In the genomic region with DNA sequence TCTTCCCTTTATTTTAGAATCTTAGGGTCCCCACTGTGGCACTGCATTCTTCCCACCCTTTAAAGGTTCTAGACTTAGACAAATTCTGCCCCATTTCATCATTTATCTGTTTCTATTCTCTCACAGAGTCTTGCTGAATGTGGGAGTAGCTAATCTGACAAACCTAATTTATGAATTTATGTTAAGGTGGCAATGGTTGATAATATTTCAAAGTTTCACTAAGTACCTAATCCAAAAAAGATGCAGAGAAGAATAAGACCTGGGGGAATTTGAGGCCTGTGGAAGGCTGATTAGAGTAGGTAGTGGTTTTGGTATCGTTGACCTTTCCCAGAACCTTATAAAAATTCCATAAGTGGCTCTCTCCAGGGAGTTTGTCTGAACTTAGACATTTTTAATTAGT, we compare ENCODE assay signal across 2 cellular contexts.
TF ChIP-seq lines count a peak whose summit lies in the region.

No MANE protein-coding gene starts in this region.

TF ChIP-seq in HEK293, 187 proteins besides CTCF, POLR2A, EP300 and RAD21:
- TF ChIP-seq ZNF311 (tag by site-specific recombination; IDR thresholded peaks at IDR 0.05; ENCODE audit: borderline replicate concordance), result no peak
- TF ChIP-seq, protein P1, sequence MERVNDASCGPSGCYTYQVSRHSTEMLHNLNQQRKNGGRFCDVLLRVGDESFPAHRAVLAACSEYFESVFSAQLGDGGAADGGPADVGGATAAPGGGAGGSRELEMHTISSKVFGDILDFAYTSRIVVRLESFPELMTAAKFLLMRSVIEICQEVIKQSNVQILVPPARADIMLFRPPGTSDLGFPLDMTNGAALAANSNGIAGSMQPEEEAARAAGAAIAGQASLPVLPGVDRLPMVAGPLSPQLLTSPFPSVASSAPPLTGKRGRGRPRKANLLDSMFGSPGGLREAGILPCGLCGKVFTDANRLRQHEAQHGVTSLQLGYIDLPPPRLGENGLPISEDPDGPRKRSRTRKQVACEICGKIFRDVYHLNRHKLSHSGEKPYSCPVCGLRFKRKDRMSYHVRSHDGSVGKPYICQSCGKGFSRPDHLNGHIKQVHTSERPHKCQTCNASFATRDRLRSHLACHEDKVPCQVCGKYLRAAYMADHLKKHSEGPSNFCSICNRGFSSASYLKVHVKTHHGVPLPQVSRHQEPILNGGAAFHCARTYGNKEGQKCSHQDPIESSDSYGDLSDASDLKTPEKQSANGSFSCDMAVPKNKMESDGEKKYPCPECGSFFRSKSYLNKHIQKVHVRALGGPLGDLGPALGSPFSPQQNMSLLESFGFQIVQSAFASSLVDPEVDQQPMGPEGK (tag by site-specific recombination; IDR thresholded peaks at IDR 0.05), result no peak
- no peak for TF ChIP-seq ZNF140 (tag by site-specific recombination; IDR thresholded peaks at IDR 0.05)
- no peak for TF ChIP-seq ZNF701 (tag by site-specific recombination; IDR thresholded peaks at IDR 0.05)
- TF ChIP-seq ZBTB20 (tag by site-specific recombination; IDR thresholded peaks at IDR 0.05), result no peak
- 0 out of 2 replicates have a peak, but pooled peaks have one; percentile 27 for TF ChIP-seq TCF7L2 (IDR thresholded peaks at IDR 0.05; ENCODE audit: borderline replicate concordance, low read depth, low read length)

TF ChIP-seq in K562, 482 proteins besides CTCF, POLR2A, EP300 and RAD21 (continues in another document):
- TF ChIP-seq ZNF347 (CRISPR knock-in tag; IDR thresholded peaks at IDR 0.05; ENCODE audit: low read depth), result no peak
- TF ChIP-seq CBFA2T2 (conservative IDR thresholded peaks at IDR 0.05), result 0 out of 2 replicates have a peak, but pooled peaks have one; percentile 24
- TF ChIP-seq ZBTB8A (IDR thresholded peaks at IDR 0.05; ENCODE audit: partially characterized antibody), result no peak
- TF ChIP-seq TAF15 (IDR thresholded peaks at IDR 0.05; ENCODE audit: low read depth, low read length), result no peak
- TF ChIP-seq HLTF (IDR thresholded peaks at IDR 0.05), result no peak
- TF ChIP-seq, protein P2, sequence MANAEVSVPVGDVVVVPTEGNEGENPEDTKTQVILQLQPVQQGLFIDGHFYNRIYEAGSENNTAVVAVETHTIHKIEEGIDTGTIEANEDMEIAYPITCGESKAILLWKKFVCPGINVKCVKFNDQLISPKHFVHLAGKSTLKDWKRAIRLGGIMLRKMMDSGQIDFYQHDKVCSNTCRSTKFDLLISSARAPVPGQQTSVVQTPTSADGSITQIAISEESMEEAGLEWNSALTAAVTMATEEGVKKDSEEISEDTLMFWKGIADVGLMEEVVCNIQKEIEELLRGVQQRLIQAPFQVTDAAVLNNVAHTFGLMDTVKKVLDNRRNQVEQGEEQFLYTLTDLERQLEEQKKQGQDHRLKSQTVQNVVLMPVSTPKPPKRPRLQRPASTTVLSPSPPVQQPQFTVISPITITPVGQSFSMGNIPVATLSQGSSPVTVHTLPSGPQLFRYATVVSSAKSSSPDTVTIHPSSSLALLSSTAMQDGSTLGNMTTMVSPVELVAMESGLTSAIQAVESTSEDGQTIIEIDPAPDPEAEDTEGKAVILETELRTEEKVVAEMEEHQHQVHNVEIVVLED (CRISPR knock-in tag; IDR thresholded peaks at IDR 0.05), result no peak
- TF ChIP-seq NCOR1 (IDR thresholded peaks at IDR 0.05), result no peak
- TF ChIP-seq, protein P3, sequence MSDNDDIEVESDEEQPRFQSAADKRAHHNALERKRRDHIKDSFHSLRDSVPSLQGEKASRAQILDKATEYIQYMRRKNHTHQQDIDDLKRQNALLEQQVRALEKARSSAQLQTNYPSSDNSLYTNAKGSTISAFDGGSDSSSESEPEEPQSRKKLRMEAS (CRISPR knock-in tag; IDR thresholded peaks at IDR 0.05), result no peak
- TF ChIP-seq ARID1B (IDR thresholded peaks at IDR 0.05), result peak; percentile 23; the same call in 1 of the 2 replicates
- TF ChIP-seq, protein P4, sequence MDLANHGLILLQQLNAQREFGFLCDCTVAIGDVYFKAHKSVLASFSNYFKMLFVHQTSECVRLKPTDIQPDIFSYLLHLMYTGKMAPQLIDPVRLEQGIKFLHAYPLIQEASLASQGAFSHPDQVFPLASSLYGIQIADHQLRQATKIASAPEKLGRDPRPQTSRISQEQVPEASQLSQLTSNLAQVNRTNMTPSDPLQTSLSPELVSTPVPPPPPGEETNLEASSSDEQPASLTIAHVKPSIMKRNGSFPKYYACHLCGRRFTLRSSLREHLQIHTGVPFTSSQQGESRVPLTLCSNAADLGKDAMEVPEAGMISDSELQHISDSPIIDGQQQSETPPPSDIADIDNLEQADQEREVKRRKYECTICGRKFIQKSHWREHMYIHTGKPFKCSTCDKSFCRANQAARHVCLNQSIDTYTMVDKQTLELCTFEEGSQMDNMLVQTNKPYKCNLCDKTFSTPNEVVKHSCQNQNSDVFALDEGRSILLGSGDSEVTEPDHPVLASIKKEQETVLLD (IDR thresholded peaks at IDR 0.05), result no peak
- TF ChIP-seq EP400 (IDR thresholded peaks at IDR 0.05), result no peak
- TF ChIP-seq, protein P5, sequence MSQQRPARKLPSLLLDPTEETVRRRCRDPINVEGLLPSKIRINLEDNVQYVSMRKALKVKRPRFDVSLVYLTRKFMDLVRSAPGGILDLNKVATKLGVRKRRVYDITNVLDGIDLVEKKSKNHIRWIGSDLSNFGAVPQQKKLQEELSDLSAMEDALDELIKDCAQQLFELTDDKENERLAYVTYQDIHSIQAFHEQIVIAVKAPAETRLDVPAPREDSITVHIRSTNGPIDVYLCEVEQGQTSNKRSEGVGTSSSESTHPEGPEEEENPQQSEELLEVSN (IDR thresholded peaks at IDR 0.05; ENCODE audit: borderline replicate concordance in 1 of 2, extremely low read depth in 1 of 2, insufficient read depth in 1 of 2, insufficient read length in 1 of 2, low read depth in 1 of 2, low read length in 1 of 2, poor library complexity in 1 of 2, severe bottlenecking in 1 of 2), result no peak
- TF ChIP-seq, protein P6, sequence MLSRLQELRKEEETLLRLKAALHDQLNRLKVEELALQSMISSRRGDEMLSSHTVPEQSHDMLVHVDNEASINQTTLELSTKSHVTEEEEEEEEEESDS (CRISPR knock-in tag; IDR thresholded peaks at IDR 0.05), result no peak
- no peak for TF ChIP-seq SMAD1 (IDR thresholded peaks at IDR 0.05; ENCODE audit: low read depth, low read length, partially characterized antibody)
- TF ChIP-seq, protein P7, sequence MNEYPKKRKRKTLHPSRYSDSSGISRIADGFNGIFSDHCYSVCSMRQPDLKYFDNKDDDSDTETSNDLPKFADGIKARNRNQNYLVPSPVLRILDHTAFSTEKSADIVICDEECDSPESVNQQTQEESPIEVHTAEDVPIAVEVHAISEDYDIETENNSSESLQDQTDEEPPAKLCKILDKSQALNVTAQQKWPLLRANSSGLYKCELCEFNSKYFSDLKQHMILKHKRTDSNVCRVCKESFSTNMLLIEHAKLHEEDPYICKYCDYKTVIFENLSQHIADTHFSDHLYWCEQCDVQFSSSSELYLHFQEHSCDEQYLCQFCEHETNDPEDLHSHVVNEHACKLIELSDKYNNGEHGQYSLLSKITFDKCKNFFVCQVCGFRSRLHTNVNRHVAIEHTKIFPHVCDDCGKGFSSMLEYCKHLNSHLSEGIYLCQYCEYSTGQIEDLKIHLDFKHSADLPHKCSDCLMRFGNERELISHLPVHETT (CRISPR knock-in tag; conservative IDR thresholded peaks at IDR 0.05 in 1 of 2, IDR thresholded peaks at IDR 0.05 in 1 of 2), result no peak
- TF ChIP-seq, protein P8, sequence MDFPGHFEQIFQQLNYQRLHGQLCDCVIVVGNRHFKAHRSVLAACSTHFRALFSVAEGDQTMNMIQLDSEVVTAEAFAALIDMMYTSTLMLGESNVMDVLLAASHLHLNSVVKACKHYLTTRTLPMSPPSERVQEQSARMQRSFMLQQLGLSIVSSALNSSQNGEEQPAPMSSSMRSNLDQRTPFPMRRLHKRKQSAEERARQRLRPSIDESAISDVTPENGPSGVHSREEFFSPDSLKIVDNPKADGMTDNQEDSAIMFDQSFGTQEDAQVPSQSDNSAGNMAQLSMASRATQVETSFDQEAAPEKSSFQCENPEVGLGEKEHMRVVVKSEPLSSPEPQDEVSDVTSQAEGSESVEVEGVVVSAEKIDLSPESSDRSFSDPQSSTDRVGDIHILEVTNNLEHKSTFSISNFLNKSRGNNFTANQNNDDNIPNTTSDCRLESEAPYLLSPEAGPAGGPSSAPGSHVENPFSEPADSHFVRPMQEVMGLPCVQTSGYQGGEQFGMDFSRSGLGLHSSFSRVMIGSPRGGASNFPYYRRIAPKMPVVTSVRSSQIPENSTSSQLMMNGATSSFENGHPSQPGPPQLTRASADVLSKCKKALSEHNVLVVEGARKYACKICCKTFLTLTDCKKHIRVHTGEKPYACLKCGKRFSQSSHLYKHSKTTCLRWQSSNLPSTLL (IDR thresholded peaks at IDR 0.05), result no peak
- TF ChIP-seq TEAD2 (tag; IDR thresholded peaks at IDR 0.05), result no peak
- TF ChIP-seq HDAC1 (IDR thresholded peaks at IDR 0.05), result no peak
- TF ChIP-seq GATAD2A (IDR thresholded peaks at IDR 0.05), result no peak
- TF ChIP-seq DACH1 (IDR thresholded peaks at IDR 0.05; ENCODE audit: partially characterized antibody), result no peak
- no peak for TF ChIP-seq ZNF165 (CRISPR knock-in tag; IDR thresholded peaks at IDR 0.05; ENCODE audit: borderline replicate concordance)
- TF ChIP-seq, protein P9, sequence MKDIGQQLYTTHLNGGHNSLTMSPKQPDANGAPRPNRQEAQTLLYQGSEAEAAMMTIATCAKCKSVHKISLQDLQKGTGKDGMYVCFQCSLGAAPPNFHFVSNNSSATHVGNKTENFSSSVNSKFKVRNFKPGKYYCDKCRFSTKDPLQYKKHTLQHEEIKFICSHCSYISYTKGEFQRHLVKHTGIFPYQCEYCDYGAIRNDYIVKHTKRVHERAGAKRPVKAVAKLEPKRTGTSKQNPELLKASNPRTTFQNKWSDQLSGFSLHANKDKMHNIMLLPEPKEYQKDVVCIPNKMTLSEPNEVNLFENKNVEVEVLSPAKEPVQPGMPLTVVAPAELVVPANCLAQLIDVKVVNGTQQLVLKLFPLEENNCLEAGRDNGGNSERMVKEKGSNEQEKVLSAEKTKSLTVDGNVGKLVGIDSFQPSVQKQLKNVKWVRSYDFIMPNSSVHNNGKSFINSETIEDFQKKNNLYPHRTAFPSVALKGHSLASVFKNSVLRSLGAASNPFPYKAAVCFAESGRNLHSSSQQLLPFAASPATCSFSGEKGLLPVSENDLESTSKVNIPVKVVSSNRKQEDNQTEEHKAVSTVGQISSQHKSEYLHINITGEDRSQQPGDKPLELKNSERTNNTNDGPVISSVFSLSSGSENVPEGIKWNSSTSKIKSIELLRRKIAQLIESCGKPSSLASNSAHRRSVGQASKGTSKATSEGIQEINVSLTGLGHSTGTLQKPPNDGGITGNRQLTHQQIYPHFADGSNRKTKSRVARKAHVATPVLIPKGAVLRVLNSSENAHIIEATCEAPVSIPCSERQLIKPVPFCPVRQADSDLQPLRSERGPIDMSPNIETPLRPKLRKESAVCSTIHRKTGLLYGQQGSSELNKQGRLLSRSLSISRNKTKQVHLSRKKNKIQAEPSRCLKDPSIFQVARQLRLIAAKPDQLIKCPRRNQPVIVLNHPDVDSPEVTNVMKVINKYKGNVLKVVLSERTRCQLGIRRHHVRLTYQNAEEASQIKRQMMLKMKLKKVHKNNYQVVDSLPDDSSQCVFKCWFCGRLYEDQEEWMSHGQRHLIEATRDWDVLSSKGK (CRISPR knock-in tag; IDR thresholded peaks at IDR 0.05), result no peak
- TF ChIP-seq CBFA2T3 (IDR thresholded peaks at IDR 0.05), result peak; percentile 63
- TF ChIP-seq, protein P10, sequence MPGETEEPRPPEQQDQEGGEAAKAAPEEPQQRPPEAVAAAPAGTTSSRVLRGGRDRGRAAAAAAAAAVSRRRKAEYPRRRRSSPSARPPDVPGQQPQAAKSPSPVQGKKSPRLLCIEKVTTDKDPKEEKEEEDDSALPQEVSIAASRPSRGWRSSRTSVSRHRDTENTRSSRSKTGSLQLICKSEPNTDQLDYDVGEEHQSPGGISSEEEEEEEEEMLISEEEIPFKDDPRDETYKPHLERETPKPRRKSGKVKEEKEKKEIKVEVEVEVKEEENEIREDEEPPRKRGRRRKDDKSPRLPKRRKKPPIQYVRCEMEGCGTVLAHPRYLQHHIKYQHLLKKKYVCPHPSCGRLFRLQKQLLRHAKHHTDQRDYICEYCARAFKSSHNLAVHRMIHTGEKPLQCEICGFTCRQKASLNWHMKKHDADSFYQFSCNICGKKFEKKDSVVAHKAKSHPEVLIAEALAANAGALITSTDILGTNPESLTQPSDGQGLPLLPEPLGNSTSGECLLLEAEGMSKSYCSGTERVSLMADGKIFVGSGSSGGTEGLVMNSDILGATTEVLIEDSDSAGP (CRISPR knock-in tag; IDR thresholded peaks at IDR 0.05), result no peak
- TF ChIP-seq TBP (optimal IDR thresholded peaks at IDR 0.05; ENCODE audit: low read depth, low read length), result no peak
- TF ChIP-seq, protein P11, sequence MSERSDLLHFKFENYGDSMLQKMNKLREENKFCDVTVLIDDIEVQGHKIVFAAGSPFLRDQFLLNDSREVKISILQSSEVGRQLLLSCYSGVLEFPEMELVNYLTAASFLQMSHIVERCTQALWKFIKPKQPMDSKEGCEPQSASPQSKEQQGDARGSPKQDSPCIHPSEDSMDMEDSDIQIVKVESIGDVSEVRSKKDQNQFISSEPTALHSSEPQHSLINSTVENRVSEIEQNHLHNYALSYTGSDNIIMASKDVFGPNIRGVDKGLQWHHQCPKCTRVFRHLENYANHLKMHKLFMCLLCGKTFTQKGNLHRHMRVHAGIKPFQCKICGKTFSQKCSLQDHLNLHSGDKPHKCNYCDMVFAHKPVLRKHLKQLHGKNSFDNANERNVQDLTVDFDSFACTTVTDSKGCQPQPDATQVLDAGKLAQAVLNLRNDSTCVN (CRISPR knock-in tag; IDR thresholded peaks at IDR 0.05), result no peak
- no peak for TF ChIP-seq ZNF175 (CRISPR knock-in tag; IDR thresholded peaks at IDR 0.05; ENCODE audit: low read depth)
- TF ChIP-seq NFE2L1 (tag; IDR thresholded peaks at IDR 0.05; ENCODE audit: borderline replicate concordance, low read depth), result no peak
- TF ChIP-seq ZNF551 (CRISPR knock-in tag; IDR thresholded peaks at IDR 0.05), result no peak
- no peak for TF ChIP-seq PTRF (tag; IDR thresholded peaks at IDR 0.05)
